In genomic region chr6:149863596-149863845, GRCh38 we compare ENCODE assay signal across 8 cellular contexts. TPM values are rescaled to one million over a fixed set of nuclear protein-coding genes. Genes with fewer than 3 reads are reported as not detected.
DNase-seq lines count a peak whose midpoint lies in the region; ATAC-seq, FAIRE-seq and TF ChIP-seq lines count a peak whose summit lies in the region.

No MANE protein-coding gene starts in this region.

- H3K4me1 ChIP-seq in astrocyte (ENCODE audit: insufficient read depth, low read length), result peaks cover 19% of the 10 kb centered on the region
- peaks cover 2% of the 10 kb centered on the region in 2 donors for H3K4me1 ChIP-seq in lung (ENCODE audit: control insufficient read depth in 2 of 2, insufficient read depth in 2 of 2, low read length in 2 of 2)
- H3K4me1 ChIP-seq in urinary bladder (ENCODE audit: insufficient read depth), result peaks cover 2% of the 10 kb centered on the region

- H3K4me3 Mint-ChIP-seq in astrocyte (ENCODE audit: unreplicated experiment), result no peak overlapping the region

- H3K4me3 ChIP-seq in astrocyte (ENCODE audit: insufficient read depth, low read depth, low read length), result peak overlapping the region; percentile 70
- H3K4me3 ChIP-seq in lung, result peak overlapping the region; percentile 76
- peak overlapping the region; percentile 89 for H3K4me3 ChIP-seq in urinary bladder (ENCODE audit: low read depth, low read length)

- H3K79me2 ChIP-seq in astrocyte (ENCODE audit: insufficient read depth, low read length), result peaks cover 37% of the 10 kb centered on the region

- peak overlapping the region; percentile 87 for H3K4me2 ChIP-seq in astrocyte (ENCODE audit: low read length)

- no peaks in the 10 kb centered on the region for H3K36me3 Mint-ChIP-seq in astrocyte (ENCODE audit: low read depth, unreplicated experiment)

- H3K9me3 Mint-ChIP-seq in astrocyte (ENCODE audit: unreplicated experiment), result no peaks in the 10 kb centered on the region

- ATAC-seq in GM19025 (IDR thresholded peaks at IDR 0.05; ENCODE audit: low read depth, unreplicated experiment) (peak; percentile 28), HG03095 (IDR thresholded peaks at IDR 0.05; ENCODE audit: unreplicated experiment) (peak; percentile 21), lung (ENCODE audit: insufficient read depth, low FRiP score) (peak; percentile 8)

- WGBS in lung, 2 donors, result 0 to 1% methylated on average over 14 to 30 of the region's 30 CpGs
- WGBS in urinary bladder, result 2% methylated on average over 30 of the region's 30 CpGs

- peaks cover 18% of the 10 kb centered on the region for H3K4me1 Mint-ChIP-seq in astrocyte (ENCODE audit: low read depth, unreplicated experiment)

- H3K27me3 ChIP-seq in astrocyte (ENCODE audit: insufficient read depth, low read length) (no peaks in the 10 kb centered on the region), lung (ENCODE audit: control insufficient read depth, insufficient read depth) (no peaks in the 10 kb centered on the region)

- DNase-seq in astrocyte (ENCODE audit: low read depth), result no peak
- DNase-seq in lung (ENCODE audit: low spot score), result no peak
- DNase-seq in HCEC 1CT, result no peak
- DNase-seq in HPDE6-E6E7 (ENCODE audit: extremely low spot score), result no peak
- DNase-seq in COLO829 (ENCODE audit: low spot score), result no peak

- H3K36me3 ChIP-seq in astrocyte (ENCODE audit: insufficient read depth, low read length) (no peaks in the 10 kb centered on the region), lung (ENCODE audit: control insufficient read depth in 2 of 2, insufficient read depth in 2 of 2, low read length in 2 of 2) (no peaks in the 10 kb centered on the region), urinary bladder (ENCODE audit: insufficient read depth) (no peaks in the 10 kb centered on the region)

- peak overlapping the region; percentile 80 for H3K27ac ChIP-seq in astrocyte (ENCODE audit: low read depth, low read length)
- peak overlapping the region; percentile 87 to 91 for H3K27ac ChIP-seq in lung (ENCODE audit: low read depth in 1 of 2, low read length in 1 of 2)
- peak overlapping the region; percentile 97 for H3K27ac ChIP-seq in urinary bladder (ENCODE audit: low read depth)

- no peak for TF ChIP-seq CTCF in astrocyte (IDR thresholded peaks at IDR 0.05; ENCODE audit: insufficient read depth, low read depth, low read length)
- no peak for TF ChIP-seq CTCF in lung (IDR thresholded peaks at IDR 0.05; ENCODE audit: control extremely low read depth, extremely low read depth)

- no peaks in the 10 kb centered on the region for H3K9me3 ChIP-seq in astrocyte (ENCODE audit: insufficient read depth, low read depth, low read length)
- H3K9me3 ChIP-seq in lung (ENCODE audit: control insufficient read depth in 2 of 2, insufficient read depth in 1 of 2, low read length in 1 of 2), result peaks cover 0 to 2% of the 10 kb centered on the region in 2 donors

- no peak for FAIRE-seq in astrocyte (lab: Jason Lieb, UNC)

- no peak overlapping the region for H3K27ac Mint-ChIP-seq in astrocyte (ENCODE audit: unreplicated experiment)

- H3K9ac ChIP-seq in astrocyte (ENCODE audit: low read length), result peak overlapping the region; percentile 90

- H4K20me1 ChIP-seq in astrocyte (ENCODE audit: insufficient read depth, low read length), result peaks cover 8% of the 10 kb centered on the region

- peaks cover 2% of the 10 kb centered on the region for H3K27me3 Mint-ChIP-seq in astrocyte (ENCODE audit: low read depth, unreplicated experiment)

- peak overlapping the region; percentile 93 for H2AFZ ChIP-seq in astrocyte (ENCODE audit: low read depth, low read length)

RNA-seq across cellular contexts. Expression of gene LRP11, which starts 0.6 kb away (rescaled TPM):
- 24.2 and 26.2 TPM in 2 replicates for total RNA-seq in astrocyte
- total RNA-seq in lung, result 10 to 100 TPM; 34.3 to 39.5 TPM
- polyA plus RNA-seq in lung, result 10 to 100 TPM; 15.8 to 18.7 TPM
- 50.2 TPM for total RNA-seq in urinary bladder
- 26.6 TPM for polyA plus RNA-seq in urinary bladder

RNA-seq across cellular contexts. Expression of gene RAET1E, which starts 34.4 kb away (rescaled TPM):
- total RNA-seq in astrocyte, result not detected in 2 replicates
- total RNA-seq in lung, result under 1 TPM; 0.94 to 0.98 TPM
- polyA plus RNA-seq in lung, result under 1 TPM; 0.56 to 0.93 TPM
- 0.74 TPM for total RNA-seq in urinary bladder
- polyA plus RNA-seq in urinary bladder, result 0.99 TPM

RNA-seq across cellular contexts. Expression of gene RAET1G, which starts 59.4 kb away (rescaled TPM):
- total RNA-seq in astrocyte (not detected in 2 replicates), lung (1 to 10 TPM in 1 of 2 donors, under 1 TPM in 1; 0.61 to 1.4 TPM), urinary bladder (1.2 TPM)
- polyA plus RNA-seq in lung (1 to 10 TPM in 1 of 2 donors, under 1 TPM in 1; 0.32 to 1.8 TPM), urinary bladder (3.4 TPM)
